11 cellular contexts compared by ENCODE assay signal in genomic region chr18:31512203-31512764, GRCh38. TPM values are rescaled to one million over a fixed set of nuclear protein-coding genes. Genes with fewer than 3 reads are reported as not detected.
DNase-seq lines count a peak whose midpoint lies in the region; ATAC-seq and TF ChIP-seq lines count a peak whose summit lies in the region.
"Had no signal": no experiment of that assay in that cellular context is flagged by ENCODE, and none has a peak within 500 bp of the region (broad histone marks: within the 10 kb centered on the region; RNA-seq: fewer than 3 reads in every experiment).

No MANE protein-coding gene starts in this region.

- intact Hi-C loops in colonic mucosa (cut with DNase I): no loop called here

- H3K27me3 Mint-ChIP-seq in mesothelial cell of epicardium (ENCODE audit: low read depth): no peaks in the 10 kb centered on the region
- H3K27me3 Mint-ChIP-seq in T-helper 2 cell treated with Interferon-gamma antibody and Interleukin-4, amounts not matched to agents 5 μg/mL and 100 μg/mL, for 36 hours (ENCODE audit: low read depth): no peaks in the 10 kb centered on the region

- H3K27me3 ChIP-seq in colonic mucosa: no peaks in the 10 kb centered on the region

- H3K36me3 ChIP-seq in colonic mucosa: no peaks in the 10 kb centered on the region

- DNase-seq in AG20443 (ENCODE audit: low spot score) (peak; percentile 16), M059J (ENCODE audit: low read depth) (peak; percentile 27), colonic mucosa (peak; percentile 88), mesothelial cell of epicardium (ENCODE audit: low spot score in 2 of 2, unreplicated experiment in 2 of 2) (no peak), HEK293T (ENCODE audit: extremely low spot score) (no peak), epidermal melanocyte (ENCODE audit: insufficient read length, low spot score) (no peak)
- DNase-seq in T-helper 2 cell treated with Interferon-gamma antibody and Interleukin-4, amounts not matched to agents 5 μg/mL and 100 μg/mL, for 36 hours (ENCODE audit: low spot score): no peak
- DNase-seq: NCI-H1694 treated with DMSO at 0.1 percent for 48 hours had no signal

- H3K36me3 Mint-ChIP-seq in mesothelial cell of epicardium: peaks cover 6% of the 10 kb centered on the region
- H3K36me3 Mint-ChIP-seq in T-helper 2 cell treated with Interferon-gamma antibody and Interleukin-4, amounts not matched to agents 5 μg/mL and 100 μg/mL, for 36 hours (ENCODE audit: low read depth): no peaks in the 10 kb centered on the region

- no peaks in the 10 kb centered on the region for H3K9me3 ChIP-seq in colonic mucosa

- no peak for ATAC-seq in HG02981 (IDR thresholded peaks at IDR 0.05; ENCODE audit: unreplicated experiment)
- ATAC-seq: sciatic nerve had no signal

- H3K9me3 Mint-ChIP-seq in mesothelial cell of epicardium: no peaks in the 10 kb centered on the region
- H3K9me3 Mint-ChIP-seq in T-helper 2 cell treated with Interferon-gamma antibody and Interleukin-4, amounts not matched to agents 5 μg/mL and 100 μg/mL, for 36 hours: no peaks in the 10 kb centered on the region
- H3K9me3 Mint-ChIP-seq: central memory CD8-positive, alpha-beta T cell had no signal

- H3K4me3 ChIP-seq in colonic mucosa: no peak overlapping the region

- no peaks in the 10 kb centered on the region for H3K4me1 ChIP-seq in colonic mucosa

- H3K27ac ChIP-seq in colonic mucosa: peak overlapping the region; percentile 63

- no peak overlapping the region for H3K4me3 Mint-ChIP-seq in mesothelial cell of epicardium
- H3K4me3 Mint-ChIP-seq in T-helper 2 cell treated with Interferon-gamma antibody and Interleukin-4, amounts not matched to agents 5 μg/mL and 100 μg/mL, for 36 hours: no peak overlapping the region
- H3K4me3 Mint-ChIP-seq: central memory CD8-positive, alpha-beta T cell had no signal

- CTCF ChIA-PET in HEK293T (lab: Yijun Ruan, JAX): interaction anchor here (1.2 to 1.5 kb wide), 3 partner anchors 12 to 86 kb away, joined by 3 to 4 read pairs (median 3); no protein-coding TSS in a partner anchor

- POLR2A ChIA-PET in HEK293T (lab: Yijun Ruan, JAX): interaction anchor here (0.7 to 1.3 kb wide), 3 partner anchors 8 to 14 kb away, joined by 3 to 5 read pairs (median 3); partner anchors contain the start of gene DSG2

- peak overlapping the region in 1 of 2 donors; percentile 42 for H3K9ac ChIP-seq in colonic mucosa (ENCODE audit: low read depth in 2 of 2, low read length in 2 of 2)

- peaks cover 48% of the 10 kb centered on the region for H3K4me1 Mint-ChIP-seq in mesothelial cell of epicardium
- H3K4me1 Mint-ChIP-seq in T-helper 2 cell treated with Interferon-gamma antibody and Interleukin-4, amounts not matched to agents 5 μg/mL and 100 μg/mL, for 36 hours (ENCODE audit: low read depth): no peaks in the 10 kb centered on the region
- H3K4me1 Mint-ChIP-seq: central memory CD8-positive, alpha-beta T cell had no signal

- TF ChIP-seq CTCF in colonic mucosa (IDR thresholded peaks at IDR 0.05): no peak
- TF ChIP-seq CTCF in mesothelial cell of epicardium (IDR thresholded peaks at IDR 0.05; ENCODE audit: unreplicated experiment): no peak

- peak overlapping the region; percentile 85 for H3K27ac Mint-ChIP-seq in mesothelial cell of epicardium
- no peak overlapping the region for H3K27ac Mint-ChIP-seq in T-helper 2 cell treated with Interferon-gamma antibody and Interleukin-4, amounts not matched to agents 5 μg/mL and 100 μg/mL, for 36 hours

TF ChIP-seq in HEK293T, 16 proteins besides CTCF, POLR2A, EP300 and RAD21:
- TF ChIP-seq FOXM1 (IDR thresholded peaks at IDR 0.05; ENCODE audit: borderline replicate concordance): no peak
- TF ChIP-seq CTBP1 (IDR thresholded peaks at IDR 0.05; ENCODE audit: borderline replicate concordance): no peak
- no peak for TF ChIP-seq L3MBTL2 (conservative IDR thresholded peaks at IDR 0.05)
- no peak for TF ChIP-seq LEF1 (IDR thresholded peaks at IDR 0.05; ENCODE audit: borderline replicate concordance)
- TF ChIP-seq TARDBP (IDR thresholded peaks at IDR 0.05): no peak
- no peak for TF ChIP-seq ELF4 (IDR thresholded peaks at IDR 0.05)
- no peak for TF ChIP-seq BHLHE40 (IDR thresholded peaks at IDR 0.05; ENCODE audit: borderline replicate concordance)
- no peak for TF ChIP-seq HDGF (IDR thresholded peaks at IDR 0.05; ENCODE audit: borderline replicate concordance)
- TF ChIP-seq FOXK2 (IDR thresholded peaks at IDR 0.05): no peak
- TF ChIP-seq FOXA1 (IDR thresholded peaks at IDR 0.05): no peak
- no peak for TF ChIP-seq NFRKB (IDR thresholded peaks at IDR 0.05)
- TF ChIP-seq SUZ12 (IDR thresholded peaks at IDR 0.05): no peak
- TF ChIP-seq ZNF384 (IDR thresholded peaks at IDR 0.05): no peak
- TF ChIP-seq SP1 (IDR thresholded peaks at IDR 0.05): no peak
- TF ChIP-seq PKNOX1 (IDR thresholded peaks at IDR 0.05): no peak
- no peak for TF ChIP-seq ARNT (IDR thresholded peaks at IDR 0.05)

RNA-seq across cellular contexts. Expression of gene DSG2, which starts 14.3 kb away (rescaled TPM):
- 0.34 TPM in 1 of 2 replicates, not detected in the other for total RNA-seq in M059J (2014; rRNA removed; shearing (Covaris generic))
- total RNA-seq in colonic mucosa (100 to 1,000 TPM; 237 to 308 TPM), mesothelial cell of epicardium (98.0 to 102 TPM (median 98.4 TPM) in 3 replicates)

Comparison
In these comparisons a context has a peak if more than half of its experiments do, and no peak if none do; other contexts are left out.
1. DNase-seq: peak in AG20443 (single experiment), M059J (single experiment) and colonic mucosa (single experiment); none in mesothelial cell of epicardium (0 of 2), HEK293T (single experiment), epidermal melanocyte (single experiment) and T-helper 2 cell treated with Interferon-gamma antibody and Interleukin-4, amounts not matched to agents 5 μg/mL and 100 μg/mL, for 36 hours (single experiment).
2. RNA of gene DSG2, which starts 14.3 kb away (total RNA-seq): 237 to 308 TPM in colonic mucosa and 98.0 to 102 TPM in mesothelial cell of epicardium; 0.34 TPM in M059J; every median in the first group is over 10 times any median in the second.